Comparison of ENCODE assay signal across 13 cellular contexts in genomic region chr17:82126479-82127314, GRCh38. TPM values are rescaled to one million over a fixed set of nuclear protein-coding genes. Genes with fewer than 3 reads are reported as not detected.
DNase-seq lines count a peak whose midpoint lies in the region; ATAC-seq and FAIRE-seq lines count a peak whose summit lies in the region.
"Had no signal": no experiment of that assay in that cellular context is flagged by ENCODE, and none has a peak within 500 bp of the region (broad histone marks: within the 10 kb centered on the region; RNA-seq: fewer than 3 reads in every experiment).

No MANE protein-coding gene starts in this region.

- peaks cover 34% of the 10 kb centered on the region for H3K4me1 Mint-ChIP-seq in activated CD4-positive, alpha-beta T cell treated with anti-CD3 and anti-CD28 coated beads, Interleukin-2, amount 10 ng/mL, durations not matched to agents 24 days and 14 days

- FAIRE-seq in RCC 7860 (lab: Jason Lieb, UNC), result no peak
- FAIRE-seq: A204.1 had no signal

- intact Hi-C loops in activated CD4-positive, alpha-beta T cell treated with anti-CD3 and anti-CD28 coated beads, Interleukin-2, amount 10 ng/mL, durations not matched to agents 24 days and 14 days (cut with micrococcal nuclease), result loop anchor here (10.0 kb wide), 1 partner anchor 248 kb away; the partner anchor contains the start of gene UTS2R

- no peaks in the 10 kb centered on the region for H3K9me3 Mint-ChIP-seq in activated CD4-positive, alpha-beta T cell treated with anti-CD3 and anti-CD28 coated beads, Interleukin-2, amount 10 ng/mL, durations not matched to agents 24 days and 14 days

- peaks cover 0 to 4% (median 0%) of the 10 kb centered on the region in 11 experiments; a peak in 1 of 22 replicates for H3K36me3 ChIP-seq in BLaER1 treated with 17β-estradiol and CSF1 and Interleukin-3, amounts not matched to agents 10 nM and 100 nM

- H3K27ac Mint-ChIP-seq in activated CD4-positive, alpha-beta T cell treated with anti-CD3 and anti-CD28 coated beads, Interleukin-2, amount 10 ng/mL, durations not matched to agents 24 days and 14 days, result peak overlapping the region; percentile 89

- H3K27me3 ChIP-seq in BLaER1 treated with 17β-estradiol and CSF1 and Interleukin-3, amounts not matched to agents 10 nM and 100 nM, result peaks cover 0 to 22% (median 0%) of the 10 kb centered on the region in 11 experiments; a peak in 11 of 22 replicates

- H4K20me1 ChIP-seq in BLaER1 treated with 17β-estradiol and CSF1 and Interleukin-3, amounts not matched to agents 10 nM and 100 nM, result peaks cover 0 to 16% (median 0%) of the 10 kb centered on the region in 11 experiments; a peak in 6 of 22 replicates

- no peaks in the 10 kb centered on the region for H3K27me3 Mint-ChIP-seq in activated CD4-positive, alpha-beta T cell treated with anti-CD3 and anti-CD28 coated beads, Interleukin-2, amount 10 ng/mL, durations not matched to agents 24 days and 14 days

- H3K4me2 ChIP-seq in BLaER1 treated with 17β-estradiol and CSF1 and Interleukin-3, amounts not matched to agents 10 nM and 100 nM, result peak overlapping the region; percentile 62 to 91 (median 79)

- peaks cover 10% of the 10 kb centered on the region for H3K36me3 Mint-ChIP-seq in activated CD4-positive, alpha-beta T cell treated with anti-CD3 and anti-CD28 coated beads, Interleukin-2, amount 10 ng/mL, durations not matched to agents 24 days and 14 days (ENCODE audit: low read depth)

- H3K4me3 ChIP-seq in BLaER1 treated with 17β-estradiol and CSF1 and Interleukin-3, amounts not matched to agents 10 nM and 100 nM, result no peak overlapping the region
- H3K4me3 ChIP-seq: skin epidermis had no signal

- peak; percentile 94 for DNase-seq in activated CD4-positive, alpha-beta T cell treated with anti-CD3 and anti-CD28 coated beads, Interleukin-2, amount 10 ng/mL, durations not matched to agents 24 days and 14 days
- peak; percentile 63 for DNase-seq in activated naive CD4-positive, alpha-beta T cell treated with Interleukin-2 at 50 U/mL for 16 hours
- peak; percentile 69 for DNase-seq in stimulated activated CD4-positive, alpha-beta T cell treated with anti-CD3 and anti-CD28 coated beads, Interleukin-1b, Interleukin-23, amount 100 ng/mL, for 48 hours
- DNase-seq in T1000 (lab: John Stamatoyannopoulos, UW) (no peak), RCC 7860 (ENCODE audit: low spot score) (no peak), hepatic stellate cell (ENCODE audit: low spot score) (no peak)
- DNase-seq: GDM1, glutamatergic neuron, Karpas-422 had no signal

- H3K4me1 ChIP-seq in BLaER1 treated with 17β-estradiol and CSF1 and Interleukin-3, amounts not matched to agents 10 nM and 100 nM, result peaks cover 20 to 50% (median 44%) of the 10 kb centered on the region in 10 experiments

- H3K9ac ChIP-seq in BLaER1 treated with 17β-estradiol and CSF1 and Interleukin-3, amounts not matched to agents 10 nM and 100 nM, result peak overlapping the region in 2 of 11 experiments; percentile 23 to 29; a peak in 2 of 22 replicates

- no peak for ATAC-seq in GM18519 (IDR thresholded peaks at IDR 0.05; ENCODE audit: low FRiP score, unreplicated experiment)

- peak overlapping the region in 1 of 11 experiments; percentile 17; a peak in 1 of 22 replicates for H3K27ac ChIP-seq in BLaER1 treated with 17β-estradiol and CSF1 and Interleukin-3, amounts not matched to agents 10 nM and 100 nM

- H3K4me3 Mint-ChIP-seq in activated CD4-positive, alpha-beta T cell treated with anti-CD3 and anti-CD28 coated beads, Interleukin-2, amount 10 ng/mL, durations not matched to agents 24 days and 14 days, result peak overlapping the region; percentile 78

- H3K9me3 ChIP-seq in BLaER1 treated with 17β-estradiol and CSF1 and Interleukin-3, amounts not matched to agents 10 nM and 100 nM (replicated peaks in 1 of 11), result no peaks in the 10 kb centered on the region

RNA-seq across cellular contexts. Expression of gene FASN, which starts 28.7 kb away (rescaled TPM):
- total RNA-seq in activated CD4-positive, alpha-beta T cell treated with anti-CD3 and anti-CD28 coated beads, Interleukin-2, amount 10 ng/mL, durations not matched to agents 24 days and 14 days, result 428 and 452 TPM in 2 replicates

Comparison
In these comparisons a context has a peak if more than half of its experiments do, and no peak if none do; other contexts are left out.
1. DNase-seq: peak in activated CD4-positive, alpha-beta T cell treated with anti-CD3 and anti-CD28 coated beads, Interleukin-2, amount 10 ng/mL, durations not matched to agents 24 days and 14 days (single experiment), activated naive CD4-positive, alpha-beta T cell treated with Interleukin-2 at 50 U/mL for 16 hours (single experiment) and stimulated activated CD4-positive, alpha-beta T cell treated with anti-CD3 and anti-CD28 coated beads, Interleukin-1b, Interleukin-23, amount 100 ng/mL, for 48 hours (single experiment); none in T1000 (single experiment), RCC 7860 (single experiment) and hepatic stellate cell (single experiment).